ENCODE assay signal across 10 cellular contexts in the genomic region with DNA sequence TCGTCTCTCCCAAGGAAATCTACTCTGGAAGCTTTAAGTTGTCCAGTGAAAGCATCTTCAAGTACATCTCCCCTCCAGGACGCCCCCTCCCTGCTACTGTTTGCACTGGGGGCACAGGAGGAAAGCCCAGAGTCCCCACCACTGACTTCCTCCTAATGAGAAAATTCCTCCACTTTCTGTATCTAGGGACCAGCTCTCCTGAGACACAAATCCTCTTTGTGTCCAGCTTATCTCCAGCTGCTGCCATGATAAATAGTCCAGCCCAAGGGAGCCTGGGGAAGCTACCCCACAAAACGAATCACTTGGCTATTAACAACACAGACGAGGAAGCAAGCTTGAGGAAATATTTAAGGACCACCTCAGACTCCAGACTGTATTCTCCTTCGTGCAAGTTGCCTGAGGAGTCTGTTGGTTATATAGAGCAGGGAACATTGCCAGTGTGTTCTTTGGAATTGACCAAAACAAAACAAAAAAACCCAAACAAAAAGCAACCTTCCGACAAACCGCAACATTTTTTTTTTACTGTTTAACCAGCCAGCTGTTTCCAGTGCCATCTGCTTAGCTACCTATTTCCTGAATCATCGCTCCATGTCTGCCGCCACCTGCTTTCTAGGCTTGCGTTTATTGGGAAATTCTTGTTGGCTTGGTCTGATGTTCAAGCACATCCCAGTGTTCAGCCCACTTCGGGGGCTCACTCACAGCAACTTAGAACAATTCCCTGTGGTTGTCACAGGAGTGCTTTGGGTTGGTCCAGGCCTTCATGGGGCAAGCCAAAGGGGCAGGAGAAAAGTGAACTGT. TPM values are rescaled to one million over a fixed set of nuclear protein-coding genes. Genes with fewer than 3 reads are reported as not detected.
A peak's percentile ranks its signal among the peaks of the same experiment; 100 is the strongest.
DNase-seq lines count a peak whose midpoint lies in the region; ATAC-seq and TF ChIP-seq lines count a peak whose summit lies in the region.
"Had no signal": no experiment of that assay in that cellular context is flagged by ENCODE, and none has a peak within 500 bp of the region (broad histone marks: within the 10 kb centered on the region; RNA-seq: fewer than 3 reads in every experiment).

No MANE protein-coding gene starts in this region.

- peak; percentile 16 for DNase-seq in AG04450 (ENCODE audit: low read depth, low spot score)
- DNase-seq in H4 (ENCODE audit: low spot score), result peak; percentile 51
- DNase-seq in foreskin keratinocyte, result peak; percentile 57 to 58
- DNase-seq in stimulated activated naive CD4-positive, alpha-beta T cell (lab: John Stamatoyannopoulos, UW), result no peak
- DNase-seq in NCI-H2227 (lab: John Stamatoyannopoulos, UW; ENCODE audit: unreplicated experiment), result no peak

- H3K9ac ChIP-seq in OCI-LY3 (ENCODE audit: low read length), result no peak overlapping the region

- no peak for TF ChIP-seq CTCF in AG04450 (IDR thresholded peaks at IDR 0.05; ENCODE audit: low read depth, low read length)
- TF ChIP-seq CTCF in OCI-LY3 (IDR thresholded peaks at IDR 0.05; ENCODE audit: low read depth, low read length), result no peak
- no peak for TF ChIP-seq CTCF in foreskin keratinocyte (conservative IDR thresholded peaks at IDR 0.05)

- H3K4me2 ChIP-seq in OCI-LY3 (ENCODE audit: low read length), result peak overlapping the region; percentile 15; the same call in 1 of the 2 replicates

- POLR2A ChIA-PET in AG04450 (lab: Yijun Ruan, JAX), result no interaction called here

- H4K20me1 ChIP-seq in OCI-LY3 (ENCODE audit: insufficient read depth, low read length), result no peaks in the 10 kb centered on the region; the same call in 1 of the 2 replicates

- H2AFZ ChIP-seq in OCI-LY3 (ENCODE audit: low read depth, low read length), result no peak overlapping the region

- H3K27me3 ChIP-seq in AG04450 (ENCODE audit: control insufficient read depth, insufficient read depth, low read length) (peaks cover 22% of the 10 kb centered on the region), OCI-LY3 (ENCODE audit: low read depth, low read length) (peaks cover 56% of the 10 kb centered on the region), foreskin keratinocyte (no peaks in the 10 kb centered on the region)

- H3K27ac ChIP-seq in AG04450 (ENCODE audit: low read depth, low read length), result no peak overlapping the region
- H3K27ac ChIP-seq in OCI-LY3 (ENCODE audit: low read length), result no peak overlapping the region
- H3K27ac ChIP-seq in foreskin keratinocyte, result no peak overlapping the region
- H3K27ac ChIP-seq: suprapubic skin had no signal

- no peaks in the 10 kb centered on the region for H3K79me2 ChIP-seq in OCI-LY3 (ENCODE audit: low read length)

- ATAC-seq in foreskin keratinocyte (peak; percentile 63), HG03469 (IDR thresholded peaks at IDR 0.05; ENCODE audit: unreplicated experiment) (no peak), GM19455 (IDR thresholded peaks at IDR 0.05; ENCODE audit: unreplicated experiment) (no peak)

- CTCF ChIA-PET in AG04450 (lab: Charles Lee), result interaction anchor here (0.7 to 1.7 kb wide), 5 partner anchors 9 to 352 kb away, joined by 3 to 7 read pairs (median 3); no protein-coding TSS in a partner anchor

- no peaks in the 10 kb centered on the region for H3K9me3 ChIP-seq in AG04450 (ENCODE audit: control insufficient read depth, insufficient read depth, low read length)
- no peaks in the 10 kb centered on the region for H3K9me3 ChIP-seq in OCI-LY3 (ENCODE audit: insufficient read depth, low read length)
- H3K9me3 ChIP-seq: suprapubic skin had no signal

- H3K4me1 ChIP-seq in OCI-LY3 (ENCODE audit: low read length), result peaks cover 8% of the 10 kb centered on the region
- H3K4me1 ChIP-seq in foreskin keratinocyte, result no peaks in the 10 kb centered on the region

- no peaks in the 10 kb centered on the region for H3K36me3 ChIP-seq in OCI-LY3 (replicated peaks; ENCODE audit: low read depth, low read length)
- H3K36me3 ChIP-seq: suprapubic skin had no signal

- H3K4me3 ChIP-seq in AG04450 (ENCODE audit: low read depth, low read length) (no peak overlapping the region), OCI-LY3 (ENCODE audit: low read length) (no peak overlapping the region)
- H3K4me3 ChIP-seq: suprapubic skin had no signal

RNA-seq across cellular contexts. Expression of a gene that starts 7.7 kb away (rescaled TPM):
- 0.07 and 0.11 TPM in 2 replicates for polyA plus RNA-seq in AG04450 (2011; rRNA removed)
- polyA minus RNA-seq in AG04450 (2011; rRNA and poly(A)+ RNA removed), result 0.17 and 0.37 TPM in 2 replicates
- total RNA-seq in H4 (2014; rRNA removed; shearing (Covaris generic)), result 0.23 and 0.56 TPM in 2 replicates
- total RNA-seq in foreskin keratinocyte, result 0.71 TPM in 2 replicates
- 0.42 and 0.49 TPM in 2 replicates for polyA plus RNA-seq in foreskin keratinocyte

RNA-seq across cellular contexts. Expression of a gene that starts 12.6 kb away (rescaled TPM):
- polyA plus RNA-seq in AG04450 (2011; rRNA removed) (not detected in 2 replicates), foreskin keratinocyte (not detected in 2 replicates)
- polyA minus RNA-seq in AG04450 (2011; rRNA and poly(A)+ RNA removed), result not detected in 2 replicates
- not detected in 2 replicates for total RNA-seq in H4 (2014; rRNA removed; shearing (Covaris generic))
- not detected in 2 replicates for total RNA-seq in foreskin keratinocyte
- total RNA-seq: skeletal muscle tissue, suprapubic skin had no signal

RNA-seq across cellular contexts. Expression of a gene that starts 22.7 kb away (rescaled TPM):
- polyA plus RNA-seq in AG04450 (2011; rRNA removed) (not detected in 2 replicates), foreskin keratinocyte (not detected in 2 replicates)
- not detected in 2 replicates for polyA minus RNA-seq in AG04450 (2011; rRNA and poly(A)+ RNA removed)
- 0.06 TPM in 1 of 2 replicates, not detected in the other for total RNA-seq in H4 (2014; rRNA removed; shearing (Covaris generic))
- not detected in 2 replicates for total RNA-seq in foreskin keratinocyte
- total RNA-seq: suprapubic skin had no signal

Comparison
In these comparisons a context has a peak if more than half of its experiments do, and no peak if none do; other contexts are left out.
1. DNase-seq: peak in AG04450 (single experiment), H4 (single experiment) and foreskin keratinocyte (2 of 2); none in stimulated activated naive CD4-positive, alpha-beta T cell (0 of 6) and NCI-H2227 (single experiment).